ENCODE assay signal across 2 cellular contexts in the genomic region with DNA sequence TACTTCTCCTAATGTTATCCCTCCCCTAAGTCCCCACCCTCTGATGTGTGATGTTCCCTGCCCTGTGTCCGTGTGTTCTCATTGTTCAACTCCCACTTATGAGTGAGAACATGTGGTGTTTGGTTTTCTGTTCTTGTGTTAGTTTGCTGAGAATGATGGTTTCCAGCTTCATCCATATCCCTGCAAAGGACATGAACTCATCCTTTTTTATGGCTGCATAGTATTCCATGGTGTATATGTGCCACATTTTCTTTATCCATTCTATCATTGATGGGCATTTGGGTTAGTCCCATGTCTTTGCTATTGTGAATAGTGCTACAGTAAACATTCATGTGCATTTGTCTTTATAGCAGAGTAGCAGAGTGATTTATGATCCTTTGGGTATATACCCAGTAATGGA.
A peak's percentile ranks its signal among the peaks of the same experiment; 100 is the strongest.
ATAC-seq and TF ChIP-seq lines count a peak whose summit lies in the region.
"Not testable (repeated sequence)": the region's sequence is repeated elsewhere in the genome, so short reads cannot be mapped to it uniquely, and the experiment has no call there.

No MANE protein-coding gene starts in this region.

- not testable (repeated sequence) for TF ChIP-seq CTCF in HEK293 (tag by site-specific recombination; IDR thresholded peaks at IDR 0.05)

- POLR2A ChIA-PET in HEK293 (lab: Yijun Ruan, JAX) = not testable (repeated sequence)

- CTCF ChIA-PET in HEK293 (lab: Yijun Ruan, JAX) = not testable (repeated sequence)

- H3K4me1 ChIP-seq in HEK293 (ENCODE audit: control insufficient read depth, insufficient read depth, low read length) = not testable (repeated sequence)

- not testable (repeated sequence) for H3K27ac ChIP-seq in HEK293 (ENCODE audit: extremely low read depth, low read depth, low read length)

- H3K36me3 ChIP-seq in HEK293 (ENCODE audit: control insufficient read depth in 2 of 2, insufficient read depth in 1 of 2, low read length in 2 of 2) = not testable (repeated sequence)

- not testable (repeated sequence) for ATAC-seq in SK-N-SH treated with all-trans-retinoic acid at 6 μM for 48 hours

- H3K4me3 ChIP-seq in HEK293 (ENCODE audit: low read depth, low read length) = not testable (repeated sequence)

- H3K9me3 ChIP-seq in HEK293 (ENCODE audit: control insufficient read depth, insufficient read depth, low read depth, low read length) = not testable (repeated sequence)

TF ChIP-seq in HEK293, 187 proteins besides CTCF, POLR2A, EP300 and RAD21:
- TF ChIP-seq ZNF146 (tag by site-specific recombination; IDR thresholded peaks at IDR 0.05) = peak; percentile 74
- TF ChIP-seq, protein P1, sequence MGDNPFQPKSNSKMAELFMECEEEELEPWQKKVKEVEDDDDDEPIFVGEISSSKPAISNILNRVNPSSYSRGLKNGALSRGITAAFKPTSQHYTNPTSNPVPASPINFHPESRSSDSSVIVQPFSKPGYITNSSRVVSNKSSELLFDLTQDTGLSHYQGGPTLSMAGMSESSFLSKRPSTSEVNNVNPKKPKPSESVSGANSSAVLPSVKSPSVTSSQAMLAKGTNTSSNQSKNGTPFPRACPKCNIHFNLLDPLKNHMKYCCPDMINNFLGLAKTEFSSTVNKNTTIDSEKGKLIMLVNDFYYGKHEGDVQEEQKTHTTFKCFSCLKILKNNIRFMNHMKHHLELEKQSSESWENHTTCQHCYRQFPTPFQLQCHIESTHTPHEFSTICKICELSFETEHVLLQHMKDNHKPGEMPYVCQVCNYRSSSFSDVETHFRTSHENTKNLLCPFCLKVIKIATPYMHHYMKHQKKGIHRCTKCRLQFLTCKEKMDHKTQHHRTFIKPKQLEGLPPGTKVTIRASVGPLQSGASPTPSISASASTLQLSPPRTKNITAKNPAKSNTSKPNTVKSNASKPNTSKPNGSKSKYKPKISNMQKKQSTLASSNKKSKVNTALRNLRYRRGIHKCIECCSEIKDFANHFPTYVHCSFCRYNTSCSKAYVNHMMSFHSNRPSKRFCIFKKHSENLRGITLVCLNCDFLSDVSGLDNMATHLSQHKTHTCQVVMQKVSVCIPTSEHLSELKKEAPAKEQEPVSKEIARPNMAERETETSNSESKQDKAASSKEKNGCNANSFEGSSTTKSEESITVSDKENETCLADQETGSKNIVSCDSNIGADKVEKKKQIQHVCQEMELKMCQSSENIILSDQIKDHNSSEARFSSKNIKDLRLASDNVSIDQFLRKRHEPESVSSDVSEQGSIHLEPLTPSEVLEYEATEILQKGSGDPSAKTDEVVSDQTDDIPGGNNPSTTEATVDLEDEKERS (tag by site-specific recombination; IDR thresholded peaks at IDR 0.05) = peak; percentile 80; the same call in 1 of the 2 replicates

TF ChIP-seq in SK-N-SH treated with all-trans-retinoic acid at 6 μM for 48 hours, 23 proteins besides CTCF, POLR2A, EP300 and RAD21:
- 0 out of 2 replicates have a peak, but pooled peaks have one; percentile 19 for TF ChIP-seq ZNF8 (CRISPR knock-in tag; IDR thresholded peaks at IDR 0.05)
